ENCODE assay signal across 6 cellular contexts in the genomic region with DNA sequence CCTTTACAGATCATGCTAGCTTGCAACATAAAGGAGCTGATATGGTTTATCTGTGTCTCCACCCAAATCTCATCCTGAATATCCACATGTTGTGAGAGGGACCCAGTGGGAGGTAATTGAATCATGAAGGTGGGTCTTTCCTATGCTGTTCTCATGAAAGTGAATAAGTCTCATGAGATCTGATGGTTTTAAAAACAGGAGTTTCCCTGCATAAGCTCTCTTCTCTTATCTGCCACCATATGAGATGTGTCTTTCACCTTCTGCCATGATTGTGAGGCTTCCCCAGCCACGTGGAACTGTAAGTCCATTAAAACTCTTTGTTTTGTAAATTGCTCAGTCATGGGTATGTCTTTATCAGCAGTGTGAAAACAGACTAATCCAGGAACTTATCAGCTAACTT.
DNase-seq lines count a peak whose midpoint lies in the region; ATAC-seq, FAIRE-seq and TF ChIP-seq lines count a peak whose summit lies in the region.
"Not testable (repeated sequence)": the region's sequence is repeated elsewhere in the genome, so short reads cannot be mapped to it uniquely, and the experiment has no call there.

No MANE protein-coding gene starts in this region.

- not testable (repeated sequence) for H3K79me1 ChIP-seq in H1 (ENCODE audit: low read depth, low read length); neuronal stem cell (ENCODE audit: low read depth, low read length)

- not testable (repeated sequence) for H3K9me3 ChIP-seq in DND-41 (ENCODE audit: insufficient read depth, low read length, severe bottlenecking); SK-N-SH; H1 (ENCODE audit: insufficient read depth in 2 of 2, low read depth in 1 of 2, low read length in 1 of 2); hepatocyte (ENCODE audit: low read depth); neuronal stem cell (replicated peaks in 1 of 2; ENCODE audit: control insufficient read depth in 2 of 2, insufficient read depth in 1 of 2, low read depth in 1 of 2, low read length in 2 of 2)

- not testable (repeated sequence) for H4K5ac ChIP-seq in H1 (ENCODE audit: insufficient read length, low read depth, low read length)

- not testable (repeated sequence) for H3K36me3 ChIP-seq in DND-41 (ENCODE audit: insufficient read depth, low read length); SK-N-SH (replicated peaks in 1 of 2; ENCODE audit: control insufficient read depth in 1 of 2, insufficient read depth in 2 of 2, low read length in 1 of 2); H1 (ENCODE audit: control insufficient read depth in 2 of 4, insufficient read depth in 4 of 4, low read length in 3 of 4); hepatocyte (replicated peaks; ENCODE audit: insufficient read depth, low read depth); neuronal stem cell (replicated peaks in 1 of 2; ENCODE audit: control insufficient read depth in 2 of 2, insufficient read depth in 2 of 2, low read length in 2 of 2)

- not testable (repeated sequence) for H3K9ac ChIP-seq in DND-41 (ENCODE audit: low read depth, low read length); SK-N-SH; H1 (replicated peaks in 1 of 4; ENCODE audit: extremely low read depth in 1 of 4, low read depth in 3 of 4, low read length in 3 of 4); neuronal stem cell (ENCODE audit: low read depth, low read length, poor library complexity)

- not testable (repeated sequence) for H3K23me2 ChIP-seq in H1 (ENCODE audit: low read depth, low read length)

- not testable (repeated sequence) for H2BK5ac ChIP-seq in H1 (ENCODE audit: low read depth, low read length); neuronal stem cell (ENCODE audit: low read length)

- H3F3A ChIP-seq in SK-N-SH (replicated peaks; ENCODE audit: insufficient read depth): not testable (repeated sequence)

- not testable (repeated sequence) for H3K23ac ChIP-seq in H1 (ENCODE audit: insufficient read length); neuronal stem cell (ENCODE audit: low read depth, low read length, poor library complexity)

- H2BK20ac ChIP-seq in H1 (ENCODE audit: low read length): not testable (repeated sequence)

- not testable (repeated sequence) for TF ChIP-seq POLR2A in H1 (IDR thresholded peaks at IDR 0.05; ENCODE audit: control extremely low read depth in 1 of 2, low read depth in 2 of 2, low read length in 2 of 2)

- not testable (repeated sequence) for H4K20me1 ChIP-seq in DND-41 (ENCODE audit: insufficient read depth, low read length); SK-N-SH (ENCODE audit: insufficient read depth); H1 (replicated peaks in 1 of 2; ENCODE audit: control insufficient read depth in 1 of 2, insufficient read depth in 2 of 2, low read length in 2 of 2); hepatocyte (ENCODE audit: insufficient read depth, poor library complexity, severe bottlenecking)

- H4K8ac ChIP-seq in H1 (ENCODE audit: extremely low read depth, insufficient read depth, low read length); neuronal stem cell (ENCODE audit: low read depth, low read length): not testable (repeated sequence)

- DNase-seq in DND-41; SK-N-SH; H1 (ENCODE audit: low read depth in 1 of 2, low spot score in 2 of 2); hepatocyte (ENCODE audit: low spot score); neuronal stem cell (ENCODE audit: low spot score): not testable (repeated sequence)
- peak; percentile 2 for DNase-seq in M059J (ENCODE audit: low read depth)

- not testable (repeated sequence) for H2BK120ac ChIP-seq in H1 (replicated peaks; ENCODE audit: low read depth, low read length); neuronal stem cell (ENCODE audit: low read depth, low read length)

- POLR2A ChIA-PET in SK-N-SH (lab: Yijun Ruan, JAX); H1 (lab: Charles Lee; ENCODE audit: partially characterized antibody): not testable (repeated sequence)

- TF ChIP-seq CTCF in DND-41 (IDR thresholded peaks at IDR 0.05; ENCODE audit: borderline replicate concordance, extremely low read depth, low read length, poor library complexity, severe bottlenecking); SK-N-SH (IDR thresholded peaks at IDR 0.05); H1 (IDR thresholded peaks at IDR 0.05; ENCODE audit: control extremely low read depth in 1 of 3, insufficient read depth in 1 of 3, low read depth in 1 of 3, low read length in 3 of 3); hepatocyte (IDR thresholded peaks at IDR 0.05; ENCODE audit: poor library complexity): not testable (repeated sequence)

- H4K91ac ChIP-seq in H1 (replicated peaks; ENCODE audit: insufficient read length, low read length); neuronal stem cell (ENCODE audit: low read depth, low read length, poor library complexity): not testable (repeated sequence)

- not testable (repeated sequence) for H3K4me3 ChIP-seq in DND-41 (ENCODE audit: low read depth in 1 of 2, low read length in 2 of 2); SK-N-SH (ENCODE audit: low read depth in 2 of 2, low read length in 1 of 2); H1 (ENCODE audit: extremely low read depth in 1 of 4, insufficient read depth in 2 of 4, low read depth in 3 of 4, low read length in 4 of 4); hepatocyte; neuronal stem cell (ENCODE audit: low read length in 2 of 2)

- H2AFZ ChIP-seq in DND-41 (ENCODE audit: low read depth, low read length) (0 out of 2 replicates have a peak overlapping the region, but pooled peaks have one; percentile 11), SK-N-SH (ENCODE audit: low read depth) (peak overlapping the region; percentile 39; the same call in 1 of the 2 replicates), H1 (ENCODE audit: low read length) (peak overlapping the region; percentile 68; the same call in 1 of the 2 replicates), hepatocyte (peak overlapping the region; percentile 0), neuronal stem cell (ENCODE audit: low read length) (peak overlapping the region; percentile 4)

- not testable (repeated sequence) for FAIRE-seq in H1 (lab: Jason Lieb, UNC)

- H2BK15ac ChIP-seq in H1 (ENCODE audit: low read length); neuronal stem cell (ENCODE audit: low read length): not testable (repeated sequence)

- WGBS in SK-N-SH (ENCODE audit: low lambda C conversion rate): 70% methylated on average over 1 of the region's 1 CpG
- 13% methylated on average over 1 of the region's 1 CpG; no CpG with 5 or more reads in 1 of the 2 experiments for WGBS in H1 (ENCODE audit: extremely low coverage in 1 of 2, insufficient coverage in 1 of 2, insufficient read length in 1 of 2, insufficient replicate concordance in 2 of 2, low coverage in 1 of 2, low lambda C conversion rate in 2 of 2, missing lambda C conversion rate in 1 of 2), 2 experiments
- 4% methylated on average over 1 of the region's 1 CpG for WGBS in hepatocyte (ENCODE audit: low lambda C conversion rate, missing lambda C conversion rate)
- no CpG with 5 or more reads among the region's 1 CpG for WGBS in neuronal stem cell (ENCODE audit: extremely low coverage in 2 of 2, insufficient read length in 2 of 2, insufficient replicate concordance in 1 of 2), 2 donors

- H3K4ac ChIP-seq in H1 (replicated peaks; ENCODE audit: insufficient read length, low read depth, low read length); neuronal stem cell (ENCODE audit: low read length): not testable (repeated sequence)

- not testable (repeated sequence) for H3K14ac ChIP-seq in H1 (ENCODE audit: insufficient read length); neuronal stem cell (ENCODE audit: low read length)

- H3K56ac ChIP-seq in H1 (replicated peaks; ENCODE audit: insufficient read length, low read depth, low read length): not testable (repeated sequence)

- not testable (repeated sequence) for ATAC-seq in DND-41 (ENCODE audit: insufficient read depth, low read depth)

- not testable (repeated sequence) for H3K27ac ChIP-seq in DND-41 (ENCODE audit: low read length); H1 (ENCODE audit: low read depth, low read length); hepatocyte; neuronal stem cell (replicated peaks; ENCODE audit: low read length)
- H3K27ac ChIP-seq in SK-N-SH (ENCODE audit: low read depth in 2 of 2, low read length in 1 of 2): peak overlapping the region in 1 of 2 experiments; percentile 35; a peak in 1 of 4 replicates

- TF ChIP-seq EP300 in SK-N-SH (IDR thresholded peaks at IDR 0.05; ENCODE audit: borderline replicate concordance in 1 of 2, low read depth in 1 of 2, low read length in 1 of 2); H1 (IDR thresholded peaks at IDR 0.05; ENCODE audit: borderline replicate concordance in 1 of 2, low read depth in 2 of 2, low read length in 2 of 2): not testable (repeated sequence)

- H3K4me1 ChIP-seq in DND-41 (ENCODE audit: insufficient read depth, low read length) (peaks cover 15% of the 10 kb centered on the region), H1 (replicated peaks in 1 of 4; ENCODE audit: control insufficient read depth in 3 of 4, insufficient read depth in 4 of 4, low read length in 3 of 4) (peaks cover 0 to 15% (median 0%) of the 10 kb centered on the region in 4 experiments; a peak in 2 of 7 replicates)
- H3K4me1 ChIP-seq in SK-N-SH (ENCODE audit: control insufficient read depth in 1 of 2, insufficient read depth in 2 of 2, low read depth in 1 of 2, low read length in 1 of 2); hepatocyte (ENCODE audit: insufficient read depth); neuronal stem cell (ENCODE audit: control insufficient read depth in 2 of 2, insufficient read depth in 1 of 2, low read depth in 1 of 2, low read length in 2 of 2): not testable (repeated sequence)

- CTCF ChIA-PET in SK-N-SH (lab: Yijun Ruan, JAX) (interaction anchor here (0.7 kb wide), 1 partner anchor 124 kb away, joined by 3 read pairs; no protein-coding TSS in a partner anchor), H1 (lab: Charles Lee; ENCODE audit: partially characterized antibody) (interaction anchor here (0.6 to 0.9 kb wide), 3 partner anchors 13 to 257 kb away, joined by 3 read pairs; no protein-coding TSS in a partner anchor)

- not testable (repeated sequence) for TF ChIP-seq RAD21 in SK-N-SH (IDR thresholded peaks at IDR 0.05; ENCODE audit: low read length); H1 (IDR thresholded peaks at IDR 0.05 in 1 of 2, conservative IDR thresholded peaks at IDR 0.05 in 1 of 2; ENCODE audit: low read depth in 2 of 2, low read length in 2 of 2)

- H3K9me2 ChIP-seq in SK-N-SH; hepatocyte (replicated peaks; ENCODE audit: insufficient read depth): not testable (repeated sequence)

- H3K18ac ChIP-seq in H1 (ENCODE audit: extremely low read depth, low read length); neuronal stem cell (ENCODE audit: low read length): not testable (repeated sequence)

- not testable (repeated sequence) for H3K27me3 ChIP-seq in DND-41 (ENCODE audit: insufficient read depth, low read length, poor library complexity); SK-N-SH (ENCODE audit: insufficient read depth); H1 (replicated peaks in 1 of 4; ENCODE audit: control insufficient read depth in 3 of 4, extremely low read depth in 1 of 4, insufficient read depth in 3 of 4, low read length in 3 of 4); hepatocyte; neuronal stem cell (ENCODE audit: control insufficient read depth in 3 of 3, insufficient read depth in 3 of 3, low read depth in 1 of 3, low read length in 3 of 3)

- H3K4me2 ChIP-seq in DND-41 (ENCODE audit: insufficient read depth, low read length); H1 (ENCODE audit: insufficient read depth in 1 of 2, low read depth in 2 of 2, low read length in 2 of 2); hepatocyte; neuronal stem cell (ENCODE audit: insufficient read depth, low read length, poor library complexity, severe bottlenecking): not testable (repeated sequence)
- peak overlapping the region; percentile 4; the same call in 1 of the 2 replicates for H3K4me2 ChIP-seq in SK-N-SH

- not testable (repeated sequence) for H2AK5ac ChIP-seq in H1 (ENCODE audit: low read depth, low read length); neuronal stem cell (ENCODE audit: low read depth, low read length)

- H3K79me2 ChIP-seq in DND-41 (ENCODE audit: insufficient read depth, low read length); SK-N-SH (ENCODE audit: insufficient read depth); H1 (ENCODE audit: control insufficient read depth in 1 of 2, insufficient read depth in 2 of 2, low read length in 2 of 2); hepatocyte: not testable (repeated sequence)

- H2BK12ac ChIP-seq in H1 (ENCODE audit: low read depth, low read length); neuronal stem cell (ENCODE audit: low read length): not testable (repeated sequence)

Comparison
In these comparisons a context has a peak if more than half of its experiments do, and no peak if none do; other contexts are left out.
1. H2AFZ ChIP-seq: peak in every context shown above with its lines; median percentile 68 in H1; 39 in SK-N-SH; 11 in DND-41; 4 in neuronal stem cell; 0 in hepatocyte.